In genomic region chr1:2586154-2587070, GRCh38 we compare ENCODE assay signal across 8 cellular contexts.
DNase-seq lines count a peak whose midpoint lies in the region; ATAC-seq lines count a peak whose summit lies in the region.

PRXL2B (plus strand) TSS chr1:2586777; CDS start chr1:2586886, 109 bp downstream.

- peak; percentile 60 for ATAC-seq in GM19043 (IDR thresholded peaks at IDR 0.05; ENCODE audit: low read depth, unreplicated experiment)
- peak; percentile 67 for ATAC-seq in HG03354 (IDR thresholded peaks at IDR 0.05; ENCODE audit: poor library complexity, severe bottlenecking, unreplicated experiment)

- peak; percentile 100 for DNase-seq in AG20443 (ENCODE audit: low spot score)
- peak; percentile 99 for DNase-seq in NCI-H510A (lab: John Stamatoyannopoulos, UW)
- peak; percentile 100 for DNase-seq in activated CD4-positive, CD25-positive, alpha-beta regulatory T cell treated with anti-CD3 and anti-CD28 coated beads, Interleukin-2, amount 50 U/mL, for 72 hours
- DNase-seq in cerebellar cortex (ENCODE audit: low spot score) = peak; percentile 99
- DNase-seq in iris pigment epithelial cell (ENCODE audit: low read depth) = peak; percentile 99
- peak; percentile 94 to 97 for DNase-seq in stimulated activated CD4-positive, alpha-beta T cell treated with anti-CD3 and anti-CD28 coated beads, Interleukin-12 subunit alpha, Interleukin-12 subunit beta, amount 100 ng/mL, for 24 hours (ENCODE audit: low read depth in 2 of 2)

Comparison
In these comparisons a context has a peak if more than half of its experiments do, and no peak if none do; other contexts are left out.
1. Peak in every context shown above with its lines: DNase-seq and ATAC-seq.